In the genomic region with DNA sequence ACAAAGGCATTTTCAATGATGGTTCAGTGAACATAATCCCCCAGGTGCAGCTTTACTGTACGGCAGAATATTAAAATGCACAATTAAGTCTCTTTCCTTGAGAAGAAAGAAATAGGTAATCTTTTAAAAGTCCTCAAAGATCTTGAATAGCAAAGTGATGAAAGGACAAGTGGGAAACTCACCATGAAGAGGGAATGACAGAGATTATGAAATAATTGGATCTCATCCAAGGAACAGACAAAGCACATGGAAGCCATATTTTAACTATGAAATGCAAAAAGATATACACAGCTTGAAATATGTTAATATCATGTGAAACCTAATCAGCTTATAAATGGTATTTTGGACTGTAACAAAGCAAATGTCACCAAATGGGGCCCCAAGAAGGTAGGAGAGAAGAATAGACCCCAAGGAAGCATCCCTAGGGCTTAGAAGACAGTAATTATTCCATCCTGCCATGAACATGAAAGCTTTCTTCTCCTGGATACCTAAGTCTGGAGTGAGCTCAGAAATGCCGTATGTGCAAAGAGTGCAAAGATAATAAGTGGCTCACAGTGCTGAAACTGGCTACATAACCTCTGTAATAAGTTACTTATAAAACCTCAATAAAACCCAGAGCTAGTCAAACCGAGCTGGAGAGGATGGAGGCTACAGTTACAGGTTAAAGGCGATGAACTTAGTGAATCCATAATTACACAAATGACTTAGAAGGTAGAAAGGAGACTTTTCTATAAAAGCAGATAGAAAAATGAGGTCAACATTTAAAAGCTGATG, we compare ENCODE assay signal across 23 cellular contexts. TPM values are rescaled to one million over a fixed set of nuclear protein-coding genes. Genes with fewer than 3 reads are reported as not detected.
DNase-seq lines count a peak whose midpoint lies in the region; ATAC-seq, FAIRE-seq and TF ChIP-seq lines count a peak whose summit lies in the region.
"Had no signal": no experiment of that assay in that cellular context is flagged by ENCODE, and none has a peak within 500 bp of the region (broad histone marks: within the 10 kb centered on the region; RNA-seq: fewer than 3 reads in every experiment).

No MANE protein-coding gene starts in this region.

- H3K4me1 ChIP-seq in GM12878 (ENCODE audit: control insufficient read depth, insufficient read depth, low read length) (no peaks in the 10 kb centered on the region), hepatocyte (ENCODE audit: insufficient read depth) (no peaks in the 10 kb centered on the region)
- H3K4me1 ChIP-seq: neural progenitor cell, SJCRH30 had no signal

- 31% methylated on average over 4 of the region's 4 CpGs for WGBS in GM12878 (ENCODE audit: insufficient coverage, insufficient replicate concordance, low lambda C conversion rate, missing lambda C conversion rate)
- 57% methylated on average over 4 of the region's 4 CpGs for WGBS in hepatocyte (ENCODE audit: low lambda C conversion rate, missing lambda C conversion rate)

- H3K27ac Mint-ChIP-seq in type B pancreatic cell = peak overlapping the region; percentile 2
- H3K27ac Mint-ChIP-seq: activated naive CD8-positive, alpha-beta T cell treated with anti-CD3 and anti-CD28 coated beads, Interleukin-2, amount 50 U/mL, for 24 hours; CD4-positive, CD25-positive, alpha-beta regulatory T cell; neural progenitor cell had no signal

- peaks cover 26% of the 10 kb centered on the region for H3K27me3 Mint-ChIP-seq in type B pancreatic cell
- H3K27me3 Mint-ChIP-seq: CD4-positive, CD25-positive, alpha-beta regulatory T cell; central memory CD8-positive, alpha-beta T cell had no signal

- DNase-seq in Right ventricle myocardium superior (no peak), left cardiac atrium (no peak), GM12878 (ENCODE audit: low read depth, low spot score) (no peak), hepatocyte (ENCODE audit: low spot score) (peak; percentile 11), type B pancreatic cell (ENCODE audit: extremely low spot score, unreplicated experiment) (no peak)
- DNase-seq: activated naive CD8-positive, alpha-beta T cell treated with anti-CD3 and anti-CD28 coated beads, Interleukin-2, amount 50 U/mL, for 24 hours; CD4-positive, CD25-positive, alpha-beta regulatory T cell; effector memory CD4-positive, alpha-beta T cell; MM.1S; NCI-H2029; NCI-H526; OCI-M1; retina; SJCRH30; T-helper 9 cell had no signal

- POLR2A ChIA-PET in GM12878 (lab: Charles Lee) = no interaction called here

- H3K9ac ChIP-seq in GM12878 (ENCODE audit: control insufficient read depth, insufficient read depth, low read length) = no peak overlapping the region
- H3K9ac ChIP-seq: neural progenitor cell had no signal

- RAD21 ChIA-PET in GM12878 (lab: Charles Lee; ENCODE audit: unreplicated experiment) = interaction anchor here (1.2 kb wide), 1 partner anchor 9 kb away, joined by 3 read pairs; no protein-coding TSS in a partner anchor

- H3K4me2 ChIP-seq in GM12878 (ENCODE audit: control insufficient read depth, insufficient read depth) = no peak overlapping the region
- no peak overlapping the region for H3K4me2 ChIP-seq in hepatocyte
- H3K4me2 ChIP-seq: neural progenitor cell had no signal

- no peak for FAIRE-seq in GM12878 (lab: Jason Lieb, UNC)

- H4K20me1 ChIP-seq in GM12878 (ENCODE audit: control insufficient read depth, insufficient read depth) = no peaks in the 10 kb centered on the region
- no peaks in the 10 kb centered on the region for H4K20me1 ChIP-seq in hepatocyte (ENCODE audit: insufficient read depth, poor library complexity, severe bottlenecking)

- SMC1A ChIA-PET in GM12878 (lab: Charles Lee; ENCODE audit: uncharacterized antibody, unreplicated experiment) = interaction anchor here (1.1 kb wide), 1 partner anchor 11 kb away, joined by 3 read pairs; no protein-coding TSS in a partner anchor

- H3K79me2 ChIP-seq in GM12878 (ENCODE audit: control insufficient read depth, insufficient read depth, low read length) (no peaks in the 10 kb centered on the region), hepatocyte (no peaks in the 10 kb centered on the region)

- H3K36me3 Mint-ChIP-seq in type B pancreatic cell = peaks cover 7% of the 10 kb centered on the region
- H3K36me3 Mint-ChIP-seq: CD4-positive, CD25-positive, alpha-beta regulatory T cell had no signal

- no peak overlapping the region for H3K27ac ChIP-seq in GM12878 (ENCODE audit: control insufficient read depth, insufficient read depth)
- H3K27ac ChIP-seq in hepatocyte = no peak overlapping the region
- H3K27ac ChIP-seq: neural progenitor cell, SJCRH30 had no signal

- TF ChIP-seq CTCF in GM12878 (IDR thresholded peaks at IDR 0.05 in 2 of 3, conservative IDR thresholded peaks at IDR 0.05 in 1 of 3; ENCODE audit: control insufficient read depth in 2 of 3, extremely low read depth in 1 of 3, insufficient read depth in 1 of 3, low read depth in 3 of 3, low read length in 3 of 3) = no peak
- TF ChIP-seq CTCF in hepatocyte (IDR thresholded peaks at IDR 0.05; ENCODE audit: poor library complexity) = no peak
- TF ChIP-seq CTCF in type B pancreatic cell (conservative IDR thresholded peaks at IDR 0.05) = no peak

- no peak for TF ChIP-seq POLR2A in GM12878 (IDR thresholded peaks at IDR 0.05; ENCODE audit: low read depth, low read length)

- no peaks in the 10 kb centered on the region for H3K27me3 ChIP-seq in GM12878 (replicated peaks in 1 of 2; ENCODE audit: control insufficient read depth in 2 of 2, insufficient read depth in 2 of 2, low read length in 1 of 2)
- H3K27me3 ChIP-seq in hepatocyte = no peaks in the 10 kb centered on the region
- H3K27me3 ChIP-seq: neural progenitor cell, SJCRH30 had no signal

- H3K9me3 ChIP-seq in GM12878 (replicated peaks; ENCODE audit: control insufficient read depth, insufficient read depth, low read length) = no peaks in the 10 kb centered on the region
- H3K9me3 ChIP-seq in hepatocyte (ENCODE audit: low read depth) = no peaks in the 10 kb centered on the region
- H3K9me3 ChIP-seq: SJCRH30 had no signal

- in situ Hi-C loops in GM12878 (cut with MboI) = no loop called here

- H3K4me3 ChIP-seq in GM12878 = no peak overlapping the region
- H3K4me3 ChIP-seq in hepatocyte = no peak overlapping the region
- H3K4me3 ChIP-seq: neural progenitor cell, SJCRH30 had no signal

- CTCF ChIA-PET in GM12878 (lab: Yijun Ruan, JAX) = no interaction called here

- TF ChIP-seq RAD21 in GM12878 (IDR thresholded peaks at IDR 0.05; ENCODE audit: insufficient read depth, low read depth, low read length) = no peak

- intact Hi-C loops in Right ventricle myocardium superior (cut with DNase I) = no loop called here
- intact Hi-C loops in left cardiac atrium (cut with DNase I) = no loop called here
- intact Hi-C loops in GM12878 (cut with micrococcal nuclease; ENCODE audit: unreplicated experiment) = no loop called here

- TF ChIP-seq EP300 in GM12878 (IDR thresholded peaks at IDR 0.05; ENCODE audit: borderline replicate concordance in 1 of 2, control insufficient read depth in 1 of 2, low read depth in 2 of 2, low read length in 2 of 2) = no peak

- no TSS peak for BruUV-seq in GM12878 (replicated peaks; lab: Mats Ljungman, UMichigan)

- H3K9me2 ChIP-seq in hepatocyte (replicated peaks; ENCODE audit: insufficient read depth) = no peaks in the 10 kb centered on the region

- peaks cover 4% of the 10 kb centered on the region for H3K9me3 Mint-ChIP-seq in type B pancreatic cell

- no peaks in the 10 kb centered on the region for H3K36me3 ChIP-seq in GM12878 (ENCODE audit: control insufficient read depth in 2 of 2, insufficient read depth in 2 of 2, low read length in 1 of 2)
- no peaks in the 10 kb centered on the region for H3K36me3 ChIP-seq in hepatocyte (replicated peaks; ENCODE audit: insufficient read depth, low read depth)
- H3K36me3 ChIP-seq: neural progenitor cell, SJCRH30 had no signal

- H2AFZ ChIP-seq in GM12878 (ENCODE audit: control insufficient read depth, low read depth, low read length) = no peak overlapping the region
- H2AFZ ChIP-seq in hepatocyte = no peak overlapping the region
- H2AFZ ChIP-seq: neural progenitor cell had no signal

- no peak overlapping the region for H3K4me3 Mint-ChIP-seq in type B pancreatic cell
- H3K4me3 Mint-ChIP-seq: activated naive CD8-positive, alpha-beta T cell treated with anti-CD3 and anti-CD28 coated beads, Interleukin-2, amount 50 U/mL, for 24 hours; CD4-positive, CD25-positive, alpha-beta regulatory T cell; central memory CD8-positive, alpha-beta T cell; neural progenitor cell had no signal

- peaks cover 31% of the 10 kb centered on the region for H3K4me1 Mint-ChIP-seq in type B pancreatic cell (ENCODE audit: unreplicated experiment)
- H3K4me1 Mint-ChIP-seq: activated naive CD8-positive, alpha-beta T cell treated with anti-CD3 and anti-CD28 coated beads, Interleukin-2, amount 50 U/mL, for 24 hours; CD4-positive, CD25-positive, alpha-beta regulatory T cell; central memory CD8-positive, alpha-beta T cell had no signal

- ATAC-seq in Right ventricle myocardium superior (ENCODE audit: poor library complexity) (peak; percentile 42), left cardiac atrium (no peak), GM12878 (peak; percentile 28; the same call in 1 of the 3 replicates), HG03460 (IDR thresholded peaks at IDR 0.05; ENCODE audit: unreplicated experiment) (no peak), HG02571 (IDR thresholded peaks at IDR 0.05; ENCODE audit: unreplicated experiment) (no peak), HG03442 (IDR thresholded peaks at IDR 0.05; ENCODE audit: unreplicated experiment) (no peak)
- ATAC-seq: activated CD4-positive, CD25-positive, alpha-beta regulatory T cell treated with anti-CD3 and anti-CD28 coated beads, Interleukin-2, amount 50 U/mL, for 24 hours; activated naive CD8-positive, alpha-beta T cell treated with anti-CD3 and anti-CD28 coated beads, Interleukin-2, amount 50 U/mL, for 24 hours; HCT116 had no signal

RNA-seq across cellular contexts. Expression of a gene that starts 34.6 kb away (rescaled TPM):
- total RNA-seq in Right ventricle myocardium superior (12.7 TPM), left cardiac atrium (10 to 100 TPM; 18.2 to 30.1 TPM), GM12878 (2014; rRNA removed) (not detected in 2 replicates), GM12878 (2014; rRNA removed; fragmentation: Illumina TruSeq; extraction: Trizol) (not detected in 2 replicates), GM12878 (2021) (not detected in 2 replicates), hepatocyte (2.0 and 2.9 TPM in 2 replicates), type B pancreatic cell (ENCODE audit: low replicate concordance) (11.4 and 47.1 TPM in 2 replicates)
- total RNA-seq in GM12878 (2013; cell fraction: nucleolus; rRNA removed) = not detected in 2 replicates
- not detected for polyA plus RNA-seq in GM12878 (2011; ENCODE audit: low read depth)
- polyA plus RNA-seq in GM12878 (2011; rRNA removed) (not detected in 2 replicates), GM12878 (2014; fragmentation: Illumina TruSeq; extraction: Trizol) (not detected in 2 replicates), GM12878 (2014; fragmentation: Nextera tagmentation; extraction: Ambion mirVana) (not detected), GM12878 (2014; rRNA removed) (not detected in 2 replicates), GM12878 (2016; fragmentation: Nextera tagmentation; extraction: Ambion mirVana) (not detected), hepatocyte (0.16 and 0.72 TPM in 2 replicates)
- polyA plus RNA-seq in GM12878 (2011; cell fraction: cytosol; rRNA removed) = not detected in 2 replicates
- polyA plus RNA-seq in GM12878 (2011; cell fraction: nucleus; rRNA removed) = not detected in 2 replicates
- not detected in 2 replicates for polyA plus RNA-seq in GM12878 (2012)
- polyA minus RNA-seq in GM12878 (2011; rRNA and poly(A)+ RNA removed) = not detected in 2 replicates
- polyA minus RNA-seq in GM12878 (2011; cell fraction: cytosol; rRNA and poly(A)+ RNA removed) = not detected in 2 replicates
- polyA minus RNA-seq in GM12878 (2011; cell fraction: nucleus; rRNA and poly(A)+ RNA removed) = not detected in 2 replicates
- total RNA-seq: activated CD8-positive, alpha-beta memory T cell treated with anti-CD3 and anti-CD28 coated beads for 36 hours; CD4-positive, CD25-positive, alpha-beta regulatory T cell had no signal
- polyA plus RNA-seq: CD4-positive, CD25-positive, alpha-beta regulatory T cell had no signal

Comparison
In these comparisons a context has a peak if more than half of its experiments do, and no peak if none do; other contexts are left out.
1. ATAC-seq: peak in Right ventricle myocardium superior (single experiment) and GM12878 (single experiment); none in left cardiac atrium (0 of 2), HG03460 (single experiment), HG02571 (single experiment) and HG03442 (single experiment).